Comparison of ENCODE assay signal across 20 cellular contexts in genomic region chr1:205235921-205236320, GRCh38.
"Had no signal": no experiment of that assay in that cellular context is flagged by ENCODE, and none has a peak within 500 bp of the region (broad histone marks: within the 10 kb centered on the region; RNA-seq: fewer than 3 reads in every experiment).

No MANE protein-coding gene starts in this region.

- H3K27ac Mint-ChIP-seq: activated CD4-positive, alpha-beta memory T cell treated with anti-CD3 and anti-CD28 coated beads, Interleukin-2, amount 10 ng/mL, durations not matched to agents 7 days and 5 days; memory B cell; stimulated activated memory B cell treated with anti-CD40 and anti-IgM and Interleukin-4, amounts not matched to agents 10 μg/mL and 1 μg/mL and 100 μg/mL, for 72 hours had no signal

- H3K4me3 ChIP-seq: colonic mucosa, heart left ventricle, right lobe of liver, smooth muscle cell, thyroid gland had no signal

- ATAC-seq: right lobe of liver; stimulated activated memory B cell treated with anti-CD40 and anti-IgM and Interleukin-4, amounts not matched to agents 10 μg/mL and 1 μg/mL and 100 μg/mL, for 72 hours had no signal

- H3K36me3 ChIP-seq: colonic mucosa, heart left ventricle, neutrophil, right lobe of liver, thyroid gland had no signal

- H3K36me3 Mint-ChIP-seq: stimulated activated memory B cell treated with anti-CD40 and anti-IgM and Interleukin-4, amounts not matched to agents 10 μg/mL and 1 μg/mL and 100 μg/mL, for 72 hours had no signal

- H3K9me3 Mint-ChIP-seq: activated CD4-positive, alpha-beta memory T cell treated with anti-CD3 and anti-CD28 coated beads, Interleukin-2, amount 10 ng/mL, durations not matched to agents 7 days and 5 days; activated T-cell treated with anti-CD3 and anti-CD28 coated beads, Interleukin-2, amount 50 U/mL, for 24 hours; central memory CD8-positive, alpha-beta T cell; memory B cell; nephron; stimulated activated memory B cell treated with anti-CD40 and anti-IgM and Interleukin-4, amounts not matched to agents 10 μg/mL and 1 μg/mL and 100 μg/mL, for 72 hours had no signal

- H3K9me3 ChIP-seq: colonic mucosa, heart left ventricle, neutrophil, right lobe of liver, SK-N-SH, thyroid gland had no signal

- H3K4me1 ChIP-seq: colonic mucosa, right lobe of liver had no signal

- DNase-seq: activated CD4-positive, alpha-beta memory T cell treated with anti-CD3 and anti-CD28 coated beads, Interleukin-2, amount 10 ng/mL, durations not matched to agents 7 days and 5 days; activated CD4-positive, alpha-beta T cell treated with anti-CD3 and anti-CD28 coated beads for 1 hour; activated effector memory CD4-positive, alpha-beta T cell treated with Interleukin-2 at 50 U/mL for 16 hours; activated naive CD4-positive, alpha-beta T cell treated with anti-CD3 and anti-CD28 coated beads, Interleukin-2, amount 50 U/mL, for 16 hours; activated T-cell treated with anti-CD3 and anti-CD28 coated beads, Interleukin-2, amount 50 U/mL, for 24 hours; colonic mucosa; heart left ventricle; left cardiac atrium; SIG-M5; SK-N-SH; stimulated activated CD4-positive, alpha-beta T cell treated with anti-CD3 and anti-CD28 coated beads, Interleukin-15, amount 100 ng/mL, for 24 hours had no signal

- H3K27ac ChIP-seq: colonic mucosa, epithelial cell of prostate, heart left ventricle, neutrophil, right lobe of liver had no signal

- H3K27me3 ChIP-seq: colonic mucosa, heart left ventricle, right lobe of liver, thyroid gland had no signal

- H3K27me3 Mint-ChIP-seq: activated T-cell treated with anti-CD3 and anti-CD28 coated beads, Interleukin-2, amount 50 U/mL, for 24 hours; central memory CD8-positive, alpha-beta T cell; stimulated activated memory B cell treated with anti-CD40 and anti-IgM and Interleukin-4, amounts not matched to agents 10 μg/mL and 1 μg/mL and 100 μg/mL, for 72 hours had no signal

- H3K4me3 Mint-ChIP-seq: activated CD4-positive, alpha-beta memory T cell treated with anti-CD3 and anti-CD28 coated beads, Interleukin-2, amount 10 ng/mL, durations not matched to agents 7 days and 5 days; activated T-cell treated with anti-CD3 and anti-CD28 coated beads, Interleukin-2, amount 50 U/mL, for 24 hours; central memory CD8-positive, alpha-beta T cell; memory B cell; stimulated activated memory B cell treated with anti-CD40 and anti-IgM and Interleukin-4, amounts not matched to agents 10 μg/mL and 1 μg/mL and 100 μg/mL, for 72 hours had no signal
